Comparison of ENCODE assay signal across 1 cellular context in genomic region chr2:238075397-238075796, GRCh38.
TF ChIP-seq lines count a peak whose summit lies in the region.

No MANE protein-coding gene starts in this region.

TF ChIP-seq in WTC11, 78 proteins besides CTCF, POLR2A, EP300 and RAD21 (continued from another document):
- TF ChIP-seq ZNF532 (CRISPR knock-in tag; IDR thresholded peaks at IDR 0.05; ENCODE audit: borderline replicate concordance) (no peak), ZNF396 (CRISPR knock-in tag; IDR thresholded peaks at IDR 0.05; ENCODE audit: borderline replicate concordance) (no peak), AR (CRISPR knock-in tag; IDR thresholded peaks at IDR 0.05) (no peak), ETV6 (CRISPR knock-in tag; IDR thresholded peaks at IDR 0.05) (no peak), IRF2 (CRISPR knock-in tag; IDR thresholded peaks at IDR 0.05; ENCODE audit: borderline replicate concordance, low read depth) (no peak), ZNF425 (CRISPR knock-in tag; conservative IDR thresholded peaks at IDR 0.05) (no peak), TEAD1 (CRISPR knock-in tag; IDR thresholded peaks at IDR 0.05) (no peak), FOXK1 (CRISPR knock-in tag; IDR thresholded peaks at IDR 0.05) (no peak)
